In the genomic region with DNA sequence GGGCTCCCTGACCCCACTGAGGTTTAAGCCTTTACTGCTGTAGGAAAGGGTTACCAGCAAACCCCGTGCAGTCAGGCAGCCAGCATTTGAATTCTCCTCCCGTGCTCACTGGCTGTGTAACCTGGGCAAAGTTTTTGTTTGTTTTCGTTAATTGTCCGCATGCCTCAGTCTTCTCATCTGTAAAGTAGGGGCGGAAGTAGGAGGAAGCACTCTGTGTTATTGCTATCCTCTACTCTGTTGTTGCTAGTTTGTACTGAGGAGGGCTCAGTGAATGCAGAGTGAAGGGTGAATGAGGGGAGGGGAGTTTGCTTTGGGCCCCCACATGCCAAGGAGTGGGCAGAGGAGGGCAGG, we compare ENCODE assay signal across 28 cellular contexts. TPM values are rescaled to one million over a fixed set of nuclear protein-coding genes. Genes with fewer than 3 reads are reported as not detected.
DNase-seq lines count a peak whose midpoint lies in the region; ATAC-seq, FAIRE-seq and TF ChIP-seq lines count a peak whose summit lies in the region.
"Had no signal": no experiment of that assay in that cellular context is flagged by ENCODE, and none has a peak within 500 bp of the region (broad histone marks: within the 10 kb centered on the region; RNA-seq: fewer than 3 reads in every experiment).

No MANE protein-coding gene starts in this region.

- no peak for DNase-seq in left ventricle myocardium inferior
- DNase-seq in left cardiac atrium: no peak
- no peak for DNase-seq in K562 (ENCODE audit: extremely low read depth in 1 of 4, low spot score in 3 of 4)
- no peak for DNase-seq in upper lobe of left lung
- no peak for DNase-seq in aorta
- DNase-seq: activated CD4-positive, alpha-beta T cell treated with anti-CD3 and anti-CD28 coated beads, Interleukin-2, amount 50 U/mL, for 48 hours; activated CD4-positive, CD25-positive, alpha-beta regulatory T cell treated with anti-CD3 and anti-CD28 coated beads, Interleukin-2, amount 50 U/mL, for 72 hours; activated CD8-positive, alpha-beta memory T cell treated with anti-CD3 and anti-CD28 coated beads, Interleukin-2, amount 50 U/mL, for 4 hours; activated naive CD4-positive, alpha-beta T cell treated with anti-CD3 and anti-CD28 coated beads for 36 hours; AML-193; body of pancreas; CD4-positive, alpha-beta memory T cell; cerebellar nuclear complex; H9; hippocampal formation; naive thymus-derived CD4-positive, alpha-beta T cell; NCI-H1417; NCI-H2029; NCI-H524 treated with DMSO at 0.1 percent for 48 hours; stimulated activated naive B cell treated with anti-CD40 and anti-IgM and Interleukin-4, amounts not matched to agents 10 μg/mL and 1 μg/mL and 100 μg/mL, for 72 hours had no signal

- WGBS in K562 (ENCODE audit: insufficient coverage, low coverage, missing lambda C conversion rate): 9% methylated on average over 5 of the region's 5 CpGs
- 61 to 74% methylated on average over 5 of the region's 5 CpGs for WGBS in upper lobe of left lung, 2 donors
- WGBS in aorta, 2 donors: 71 to 73% methylated on average over 5 of the region's 5 CpGs

- CTCF ChIA-PET in K562 (lab: Yijun Ruan, JAX; ENCODE audit: low intra/inter-chr PET ratio): no interaction called here

- no TSS peak for BruUV-seq in K562 (replicated peaks; lab: Mats Ljungman, UMichigan)

- TF ChIP-seq POLR2A in K562 (conservative IDR thresholded peaks at IDR 0.05): no peak
- no peak for TF ChIP-seq POLR2A in upper lobe of left lung (IDR thresholded peaks at IDR 0.05)

- no peak for FAIRE-seq in K562 (lab: Jason Lieb, UNC)
- FAIRE-seq: frontal cortex, GM18507, TTC549 had no signal

- H3K27ac ChIP-seq in left ventricle myocardium inferior (replicated peaks) (peak overlapping the region; percentile 89), K562 (ENCODE audit: extremely low read depth, low read depth, low read length) (no peak overlapping the region), mucosa of rectum (ENCODE audit: low read depth in 2 of 2, low read length in 2 of 2) (peak overlapping the region; percentile 70 to 76), upper lobe of left lung (peak overlapping the region in 3 of 4 donors; percentile 56 to 83 (median 66)), aorta (ENCODE audit: low read depth in 1 of 2, low read length in 2 of 2) (no peak overlapping the region)
- H3K27ac ChIP-seq: body of pancreas, suprapubic skin had no signal

- no peak overlapping the region for H2AFZ ChIP-seq in K562 (ENCODE audit: low read depth, low read length)

- no peaks in the 10 kb centered on the region for H3K36me3 ChIP-seq in left ventricle myocardium inferior
- H3K36me3 ChIP-seq in K562 (ENCODE audit: control insufficient read depth, insufficient read depth, low read length): no peaks in the 10 kb centered on the region
- no peaks in the 10 kb centered on the region for H3K36me3 ChIP-seq in mucosa of rectum (ENCODE audit: control insufficient read depth in 2 of 2, insufficient read depth in 2 of 2, low read length in 2 of 2)
- no peaks in the 10 kb centered on the region for H3K36me3 ChIP-seq in upper lobe of left lung
- no peaks in the 10 kb centered on the region for H3K36me3 ChIP-seq in aorta (ENCODE audit: control insufficient read depth in 1 of 2, insufficient read depth in 2 of 2, low read length in 1 of 2)
- H3K36me3 ChIP-seq: suprapubic skin had no signal

- intact Hi-C loops in left ventricle myocardium inferior (cut with micrococcal nuclease): no loop called here
- intact Hi-C loops in left cardiac atrium (cut with DNase I): no loop called here
- intact Hi-C loops in K562 (cut with micrococcal nuclease): no loop called here
- intact Hi-C loops in aorta (cut with DNase I): no loop called here

- H3K27me3 ChIP-seq in left ventricle myocardium inferior (ENCODE audit: low read depth) (peaks cover 13% of the 10 kb centered on the region), K562 (ENCODE audit: control insufficient read depth in 2 of 2, insufficient read depth in 2 of 2, low read length in 2 of 2) (peaks cover 8 to 61% of the 10 kb centered on the region in 2 experiments; a peak in 3 of 5 replicates), mucosa of rectum (ENCODE audit: control insufficient read depth in 2 of 2, insufficient read depth in 2 of 2, low read length in 2 of 2) (no peaks in the 10 kb centered on the region), upper lobe of left lung (no peaks in the 10 kb centered on the region), aorta (ENCODE audit: control insufficient read depth in 1 of 2, insufficient read depth in 2 of 2, low read length in 1 of 2) (no peaks in the 10 kb centered on the region)
- H3K27me3 ChIP-seq: body of pancreas had no signal

- POLR2A ChIA-PET in K562 (lab: Yijun Ruan, JAX): no interaction called here

- no peaks in the 10 kb centered on the region for H3K79me2 ChIP-seq in K562 (ENCODE audit: control insufficient read depth, insufficient read depth, low read length)

- H4K20me1 ChIP-seq in K562 (replicated peaks; ENCODE audit: control insufficient read depth, insufficient read depth, low read length): peaks cover 27% of the 10 kb centered on the region

- H3K4me3 ChIP-seq in left ventricle myocardium inferior (peak overlapping the region; percentile 25), K562 (no peak overlapping the region), mucosa of rectum (ENCODE audit: low read length in 2 of 2) (no peak overlapping the region), upper lobe of left lung (no peak overlapping the region), aorta (ENCODE audit: low read length in 2 of 2) (no peak overlapping the region)
- H3K4me3 ChIP-seq: body of pancreas, suprapubic skin had no signal

- no peak overlapping the region for H3K4me2 ChIP-seq in K562 (ENCODE audit: insufficient read depth, low read length)

- no peak for TF ChIP-seq RAD21 in K562 (CRISPR knock-in tag; conservative IDR thresholded peaks at IDR 0.05 in 1 of 2, IDR thresholded peaks at IDR 0.05 in 1 of 2)

- H3K9me1 ChIP-seq in K562 (ENCODE audit: control insufficient read depth, insufficient read depth, low read length): no peaks in the 10 kb centered on the region

- in situ Hi-C loops in K562 (cut with MboI): no loop called here

- H3K9ac ChIP-seq in K562 (ENCODE audit: insufficient read depth in 1 of 2, low read depth in 2 of 2, low read length in 2 of 2) (no peak overlapping the region), mucosa of rectum (ENCODE audit: low read depth in 1 of 2, low read length in 2 of 2) (peak overlapping the region in 1 of 2 donors; percentile 41)

- H3K4me1 ChIP-seq in left ventricle myocardium inferior (peaks cover 55% of the 10 kb centered on the region), K562 (replicated peaks in 1 of 2; ENCODE audit: control insufficient read depth in 2 of 2, insufficient read depth in 2 of 2, low read length in 2 of 2) (no peaks in the 10 kb centered on the region), mucosa of rectum (ENCODE audit: control insufficient read depth in 2 of 2, insufficient read depth in 2 of 2, low read length in 2 of 2) (peaks cover 12 to 18% of the 10 kb centered on the region in 2 donors), upper lobe of left lung (peaks cover 0 to 19% (median 13%) of the 10 kb centered on the region in 4 donors), aorta (ENCODE audit: control insufficient read depth in 1 of 2, insufficient read depth in 2 of 2, low read length in 2 of 2) (no peaks in the 10 kb centered on the region)
- H3K4me1 ChIP-seq: body of pancreas had no signal

- TF ChIP-seq CTCF in left ventricle myocardium inferior (IDR thresholded peaks at IDR 0.05; ENCODE audit: borderline replicate concordance): no peak
- no peak for TF ChIP-seq CTCF in K562 (IDR thresholded peaks at IDR 0.05 in 2 of 3, conservative IDR thresholded peaks at IDR 0.05 in 1 of 3; ENCODE audit: insufficient read depth in 2 of 3, low read depth in 1 of 3, low read length in 3 of 3)
- TF ChIP-seq CTCF in upper lobe of left lung (IDR thresholded peaks at IDR 0.05): no peak

- TF ChIP-seq EP300 in K562 (IDR thresholded peaks at IDR 0.05; ENCODE audit: low read length) (no peak), upper lobe of left lung (IDR thresholded peaks at IDR 0.05) (no peak)

- H3K9me3 ChIP-seq in left ventricle myocardium inferior (replicated peaks) (no peaks in the 10 kb centered on the region), K562 (replicated peaks; ENCODE audit: control insufficient read depth, insufficient read depth, low read depth, low read length) (no peaks in the 10 kb centered on the region), mucosa of rectum (ENCODE audit: control insufficient read depth in 2 of 2, low read length in 2 of 2) (no peaks in the 10 kb centered on the region), upper lobe of left lung (no peaks in the 10 kb centered on the region), aorta (ENCODE audit: control insufficient read depth, low read length) (no peaks in the 10 kb centered on the region)
- H3K9me3 ChIP-seq: body of pancreas, suprapubic skin had no signal

- ATAC-seq in left cardiac atrium: no peak
- ATAC-seq in K562: no peak
- no peak for ATAC-seq in upper lobe of left lung (ENCODE audit: low FRiP score in 2 of 2)
- no peak for ATAC-seq in GM19455 (IDR thresholded peaks at IDR 0.05; ENCODE audit: unreplicated experiment)
- ATAC-seq in GM18511 (IDR thresholded peaks at IDR 0.05; ENCODE audit: unreplicated experiment): no peak
- ATAC-seq in aorta (ENCODE audit: low FRiP score): no peak
- ATAC-seq: naive thymus-derived CD4-positive, alpha-beta T cell; SK-N-SH treated with all-trans-retinoic acid at 6 μM for 48 hours; stimulated activated naive B cell treated with anti-CD40 and anti-IgM and Interleukin-4, amounts not matched to agents 10 μg/mL and 1 μg/mL and 100 μg/mL, for 72 hours had no signal

RNA-seq across cellular contexts. Expression of a gene that starts 14.0 kb away (rescaled TPM):
- total RNA-seq in left ventricle myocardium inferior (18.9 TPM), left cardiac atrium (10 to 100 TPM; 36.7 to 39.7 TPM), K562 (2014; rRNA removed) (0.20 and 0.27 TPM in 2 replicates), K562 (2014; rRNA removed; fragmentation: Illumina TruSeq; extraction: Trizol) (0.11 and 0.13 TPM in 2 replicates), K562 (2015; rRNA removed; fragmentation: Illumina TruSeq; extraction: Trizol) (0.11 and 0.15 TPM in 2 replicates), K562 (2021) (0.47 and 0.51 TPM in 2 replicates), upper lobe of left lung (1 to 10 TPM; 2.1 to 7.3 (median 4.9) TPM), aorta (1 to 10 TPM; 1.0 to 2.3 TPM)
- 0.12 and 0.28 TPM in 2 replicates for total RNA-seq in K562 (2011; cell fraction: chromatin; rRNA removed; ENCODE audit: low replicate concordance)
- total RNA-seq in K562 (2011; cell fraction: nucleolus; rRNA removed): 0.33 and 0.39 TPM in 2 replicates
- 0.44 and 0.53 TPM in 2 replicates for total RNA-seq in K562 (2011; cell fraction: nucleoplasm; rRNA removed)
- polyA plus RNA-seq in K562 (2011; rRNA removed) (0.11 and 0.20 TPM in 2 replicates), K562 (2014; fragmentation: Illumina TruSeq; extraction: Trizol) (0.21 TPM in 2 replicates), K562 (2014; fragmentation: Nextera tagmentation; extraction: Ambion mirVana) (under 1 TPM in 1 of 2 experiments, not detected in 1; 0.01 TPM), K562 (2014; rRNA removed) (0.13 and 0.28 TPM in 2 replicates), aorta (under 1 TPM; 0.20 to 0.88 TPM)
- polyA plus RNA-seq in K562 (2011; cell fraction: cytosol; rRNA removed): 0.15 and 0.24 TPM in 2 replicates
- 0.17 and 0.21 TPM in 2 replicates for polyA plus RNA-seq in K562 (2011; cell fraction: nucleus; rRNA removed)
- 0.21 and 0.33 TPM in 2 replicates for polyA plus RNA-seq in K562 (2012)
- 0.06 and 0.35 TPM in 2 replicates for polyA minus RNA-seq in K562 (2011; rRNA and poly(A)+ RNA removed)
- not detected in 2 replicates for polyA minus RNA-seq in K562 (2011; cell fraction: cytosol; rRNA and poly(A)+ RNA removed)
- polyA minus RNA-seq in K562 (2011; cell fraction: nucleus; rRNA and poly(A)+ RNA removed): 0.27 TPM in 1 of 2 replicates, not detected in the other
- total RNA-seq: activated naive CD4-positive, alpha-beta T cell treated with anti-CD3 and anti-CD28 coated beads for 36 hours; CD4-positive, alpha-beta memory T cell had no signal
- polyA plus RNA-seq: CD4-positive, alpha-beta memory T cell; naive thymus-derived CD4-positive, alpha-beta T cell had no signal

Comparison
In these comparisons a context has a peak if more than half of its experiments do, and no peak if none do; other contexts are left out.
1. H3K27ac ChIP-seq: peak in left ventricle myocardium inferior (single experiment), mucosa of rectum (2 of 2) and upper lobe of left lung (3 of 4); none in K562 (single experiment) and aorta (0 of 2).